1 cellular context compared by ENCODE assay signal in genomic region chr6:32867559-32868256, GRCh38.
TF ChIP-seq lines count a peak whose summit lies in the region.

No MANE protein-coding gene starts in this region.

TF ChIP-seq in HEK293, 187 proteins besides CTCF, POLR2A, EP300 and RAD21:
- TF ChIP-seq, protein P1, sequence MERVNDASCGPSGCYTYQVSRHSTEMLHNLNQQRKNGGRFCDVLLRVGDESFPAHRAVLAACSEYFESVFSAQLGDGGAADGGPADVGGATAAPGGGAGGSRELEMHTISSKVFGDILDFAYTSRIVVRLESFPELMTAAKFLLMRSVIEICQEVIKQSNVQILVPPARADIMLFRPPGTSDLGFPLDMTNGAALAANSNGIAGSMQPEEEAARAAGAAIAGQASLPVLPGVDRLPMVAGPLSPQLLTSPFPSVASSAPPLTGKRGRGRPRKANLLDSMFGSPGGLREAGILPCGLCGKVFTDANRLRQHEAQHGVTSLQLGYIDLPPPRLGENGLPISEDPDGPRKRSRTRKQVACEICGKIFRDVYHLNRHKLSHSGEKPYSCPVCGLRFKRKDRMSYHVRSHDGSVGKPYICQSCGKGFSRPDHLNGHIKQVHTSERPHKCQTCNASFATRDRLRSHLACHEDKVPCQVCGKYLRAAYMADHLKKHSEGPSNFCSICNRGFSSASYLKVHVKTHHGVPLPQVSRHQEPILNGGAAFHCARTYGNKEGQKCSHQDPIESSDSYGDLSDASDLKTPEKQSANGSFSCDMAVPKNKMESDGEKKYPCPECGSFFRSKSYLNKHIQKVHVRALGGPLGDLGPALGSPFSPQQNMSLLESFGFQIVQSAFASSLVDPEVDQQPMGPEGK (tag by site-specific recombination; IDR thresholded peaks at IDR 0.05): no peak
- no peak for TF ChIP-seq ZNF76 (tag by site-specific recombination; IDR thresholded peaks at IDR 0.05; ENCODE audit: borderline replicate concordance, low read depth)
- TF ChIP-seq ZNF585B (tag by site-specific recombination; IDR thresholded peaks at IDR 0.05): no peak
- peak; percentile 27 for TF ChIP-seq ZNF510 (tag by site-specific recombination; IDR thresholded peaks at IDR 0.05; ENCODE audit: insufficient replicate concordance)
- TF ChIP-seq ZIC2 (tag by site-specific recombination; IDR thresholded peaks at IDR 0.05): no peak
- peak; percentile 33; the same call in 1 of the 2 replicates for TF ChIP-seq ZNF174 (tag by site-specific recombination; IDR thresholded peaks at IDR 0.05)
- no peak for TF ChIP-seq KLF10 (tag by site-specific recombination; IDR thresholded peaks at IDR 0.05)
- no peak for TF ChIP-seq ZNF184 (tag by site-specific recombination; IDR thresholded peaks at IDR 0.05)
TF ChIP-seq in HEK293: peak in this region for 2.
